25 cellular contexts compared by ENCODE assay signal in the genomic region with DNA sequence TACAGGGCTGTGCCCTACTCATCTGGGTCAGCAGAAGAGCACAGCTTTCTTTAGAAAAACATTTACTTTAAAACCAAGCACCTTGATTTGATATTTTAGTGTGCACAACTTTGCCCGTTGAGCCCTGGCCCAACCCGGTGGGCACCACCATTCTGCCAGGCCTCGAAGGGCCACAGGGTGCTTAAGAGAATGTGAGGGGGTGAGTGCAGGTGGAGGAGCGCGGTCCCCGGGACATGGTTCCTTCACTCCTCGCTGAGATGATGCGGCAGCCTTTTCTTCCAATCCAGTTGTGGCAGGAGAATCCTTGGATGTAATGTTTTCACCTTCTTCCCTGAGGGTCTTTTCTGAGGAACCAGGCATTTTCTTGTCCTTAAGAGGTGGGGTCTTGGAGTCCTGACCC.
"Had no signal": no experiment of that assay in that cellular context is flagged by ENCODE, and none has a peak within 500 bp of the region (broad histone marks: within the 10 kb centered on the region; RNA-seq: fewer than 3 reads in every experiment).

No MANE protein-coding gene starts in this region.

- H3K27me3 Mint-ChIP-seq: type B pancreatic cell had no signal

- H3K4me2 ChIP-seq: hepatocyte had no signal

- H3K4me1 Mint-ChIP-seq: nephron progenitor cell; stimulated activated effector memory CD8-positive, alpha-beta T cell treated with anti-CD3 and anti-CD28 coated beads, Interleukin-12 subunit alpha, Interleukin-12 subunit beta, amount 100 ng/mL, for 72 hours had no signal

- H3K27ac ChIP-seq: dorsolateral prefrontal cortex, epithelial cell of prostate, foreskin keratinocyte, gastroesophageal sphincter, heart left ventricle, hepatocyte, lower lobe of right lung, psoas muscle, sigmoid colon, testis, tibial artery had no signal

- H3K27ac Mint-ChIP-seq: naive thymus-derived CD8-positive, alpha-beta T cell; nephron progenitor cell; stimulated activated effector memory CD8-positive, alpha-beta T cell treated with anti-CD3 and anti-CD28 coated beads, Interleukin-12 subunit alpha, Interleukin-12 subunit beta, amount 100 ng/mL, for 72 hours; type B pancreatic cell had no signal

- ATAC-seq: esophagus mucosa; foreskin keratinocyte; gastroesophageal sphincter; heart left ventricle; left ventricle myocardium superior; lower lobe of right lung; naive thymus-derived CD8-positive, alpha-beta T cell; psoas muscle; right cardiac atrium; stimulated activated effector memory CD8-positive, alpha-beta T cell treated with anti-CD3 and anti-CD28 coated beads, Interleukin-12 subunit alpha, Interleukin-12 subunit beta, amount 100 ng/mL, for 72 hours had no signal

- H3K36me3 Mint-ChIP-seq: stimulated activated effector memory CD8-positive, alpha-beta T cell treated with anti-CD3 and anti-CD28 coated beads, Interleukin-12 subunit alpha, Interleukin-12 subunit beta, amount 100 ng/mL, for 72 hours; type B pancreatic cell had no signal

- H2AFZ ChIP-seq: hepatocyte had no signal

- H3K9me3 ChIP-seq: lower lobe of right lung, psoas muscle, sigmoid colon, testis had no signal

- H3K4me3 ChIP-seq: dorsolateral prefrontal cortex, gastroesophageal sphincter, heart left ventricle, hepatocyte, lower lobe of right lung, psoas muscle, sigmoid colon, testis, tibial artery had no signal

- H3K27me3 ChIP-seq: foreskin keratinocyte, hepatocyte, testis had no signal

- H3K36me3 ChIP-seq: gastroesophageal sphincter, heart left ventricle, lower lobe of right lung, sigmoid colon, tibial artery had no signal

- H3K79me2 ChIP-seq: hepatocyte had no signal

- H3K4me1 ChIP-seq: foreskin keratinocyte, gastroesophageal sphincter, heart left ventricle, lower lobe of right lung, psoas muscle, sigmoid colon, testis, tibial artery had no signal

- H3K4me3 Mint-ChIP-seq: naive thymus-derived CD8-positive, alpha-beta T cell; nephron progenitor cell; stimulated activated effector memory CD8-positive, alpha-beta T cell treated with anti-CD3 and anti-CD28 coated beads, Interleukin-12 subunit alpha, Interleukin-12 subunit beta, amount 100 ng/mL, for 72 hours; type B pancreatic cell had no signal

- DNase-seq: dorsolateral prefrontal cortex; effector CD4-positive, alpha-beta T cell; foreskin keratinocyte; heart left ventricle; islet precursor cell; left ventricle myocardium superior; lower lobe of right lung; naive thymus-derived CD8-positive, alpha-beta T cell; nephron progenitor cell; nucleus accumbens; psoas muscle; right cardiac atrium; sigmoid colon; stimulated activated CD4-positive, alpha-beta T cell treated with anti-CD3 and anti-CD28 coated beads, Interleukin-2, amount 100 ng/mL, for 24 hours; stimulated activated CD4-positive, alpha-beta T cell treated with anti-CD3 and anti-CD28 coated beads, Interleukin-4, amount 100 ng/mL, for 24 hours; stimulated activated naive CD4-positive, alpha-beta T cell treated with Interleukin-2 at 50 U/mL for 16 hours; substantia nigra; testis; tibial artery had no signal
